In the genomic region with DNA sequence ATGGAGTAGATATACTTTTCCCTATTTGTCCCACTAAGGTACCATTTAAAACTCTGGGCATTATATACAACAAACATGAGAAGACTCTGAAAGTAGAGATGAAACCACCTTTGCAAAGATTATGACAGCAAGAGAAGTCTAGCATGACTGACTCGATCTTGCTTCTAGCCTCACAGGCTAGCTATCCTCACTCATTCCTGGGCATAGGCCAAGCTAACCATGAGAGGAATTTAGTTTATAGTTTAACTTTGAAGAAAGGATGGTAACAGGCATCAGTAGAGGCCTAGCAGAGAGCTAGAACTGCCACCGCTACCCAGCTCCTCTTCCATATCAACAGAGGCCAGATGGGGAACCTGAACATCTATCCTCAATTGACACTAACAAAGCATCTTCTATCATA, we compare ENCODE assay signal across 18 cellular contexts.
"Had no signal": no experiment of that assay in that cellular context is flagged by ENCODE, and none has a peak within 500 bp of the region (broad histone marks: within the 10 kb centered on the region; RNA-seq: fewer than 3 reads in every experiment).

No MANE protein-coding gene starts in this region.

- H3K9me3 ChIP-seq: esophagus muscularis mucosa, pancreas, sigmoid colon, spleen, stomach, testis, upper lobe of left lung had no signal

- FAIRE-seq: endometrium had no signal

- H3K4me3 ChIP-seq: cardiac muscle cell, esophagus muscularis mucosa, pancreas, sigmoid colon, spleen, stomach, testis, upper lobe of left lung had no signal

- H3K27me3 ChIP-seq: cardiac muscle cell, esophagus muscularis mucosa, pancreas, sigmoid colon, spleen, stomach, testis, upper lobe of left lung had no signal

- ATAC-seq: activated CD4-positive, CD25-positive, alpha-beta regulatory T cell treated with anti-CD3 and anti-CD28 coated beads, Interleukin-2, amount 50 U/mL, for 24 hours; activated naive CD8-positive, alpha-beta T cell treated with anti-CD3 and anti-CD28 coated beads, Interleukin-2, amount 50 U/mL, for 24 hours; activated T-helper 17 cell treated with anti-CD3 and anti-CD28 coated beads, Interleukin-2, amount 50 U/mL, for 72 hours; pancreas; T-cell had no signal

- DNase-seq: activated CD4-positive, alpha-beta T cell treated with anti-CD3 and anti-CD28 coated beads, Interleukin-2, amount 50 U/mL, for 48 hours; activated naive CD4-positive, alpha-beta T cell treated with anti-CD3 and anti-CD28 coated beads for 36 hours; activated naive CD8-positive, alpha-beta T cell treated with anti-CD3 and anti-CD28 coated beads, Interleukin-2, amount 50 U/mL, for 24 hours; naive B cell; pancreas; sigmoid colon; spleen; stimulated activated CD4-positive, alpha-beta T cell treated with anti-CD3 and anti-CD28 coated beads, Interleukin-1b, Interleukin-23, amount 100 ng/mL, for 48 hours; stomach; T-cell; T-helper 9 cell; testis; upper lobe of left lung had no signal

- H3K27ac ChIP-seq: esophagus muscularis mucosa, pancreas, sigmoid colon, spleen, stomach, testis, upper lobe of left lung had no signal

- H3K36me3 ChIP-seq: cardiac muscle cell, esophagus muscularis mucosa, pancreas, sigmoid colon, spleen, stomach, upper lobe of left lung had no signal

- H3K4me1 ChIP-seq: esophagus muscularis mucosa, pancreas, sigmoid colon, spleen, stomach, testis had no signal
